In the genomic region with DNA sequence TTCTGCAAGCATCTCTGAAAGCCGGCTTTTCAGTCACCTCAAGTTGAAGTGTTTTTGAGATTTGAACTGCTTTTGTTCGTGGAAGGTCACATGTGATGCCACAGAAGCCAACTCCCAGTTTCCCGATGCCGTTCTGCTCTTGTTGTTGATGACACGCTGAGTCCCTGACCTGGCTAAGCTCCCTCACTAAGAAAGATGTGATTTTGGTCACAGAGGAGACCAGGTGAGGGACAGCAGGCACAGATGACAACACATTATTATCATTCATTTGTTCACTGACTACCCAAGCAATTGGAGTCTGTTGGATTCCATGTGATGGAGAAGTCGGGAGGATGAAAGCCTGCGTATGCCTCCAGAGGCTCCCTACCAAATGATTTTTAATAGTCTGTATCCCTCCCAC, we compare ENCODE assay signal across 23 cellular contexts.
"Had no signal": no experiment of that assay in that cellular context is flagged by ENCODE, and none has a peak within 500 bp of the region (broad histone marks: within the 10 kb centered on the region; RNA-seq: fewer than 3 reads in every experiment).

No MANE protein-coding gene starts in this region.

- H3K36me3 Mint-ChIP-seq: naive thymus-derived CD4-positive, alpha-beta T cell; natural killer cell treated with Interleukin-12 subunit alpha and Interleukin-12 subunit beta and Interleukin-15 and Interleukin-18, amount 100 ng/mL, for 72 hours; stimulated activated memory B cell treated with anti-CD40 and anti-IgM and Interleukin-4, amounts not matched to agents 10 μg/mL and 1 μg/mL and 100 μg/mL, for 72 hours; type B pancreatic cell had no signal

- H3K9me3 ChIP-seq: mucosa of descending colon, ovary, right atrium auricular region, right lobe of liver, tibial nerve, uterus had no signal

- H3K27ac ChIP-seq: left ventricle myocardium inferior, ovary, right atrium auricular region, right lobe of liver, tibial nerve, uterus had no signal

- H3K4me1 ChIP-seq: left ventricle myocardium inferior, right atrium auricular region, right lobe of liver, tibial nerve, uterus had no signal

- H3K27ac Mint-ChIP-seq: naive thymus-derived CD4-positive, alpha-beta T cell; natural killer cell treated with Interleukin-12 subunit alpha and Interleukin-12 subunit beta and Interleukin-15 and Interleukin-18, amount 100 ng/mL, for 72 hours; progenitor cell of endocrine pancreas; stimulated activated memory B cell treated with anti-CD40 and anti-IgM and Interleukin-4, amounts not matched to agents 10 μg/mL and 1 μg/mL and 100 μg/mL, for 72 hours; stimulated activated naive CD8-positive, alpha-beta T cell treated with anti-CD3 and anti-CD28 coated beads, Interleukin-15, amount 100 ng/mL, for 72 hours; type B pancreatic cell had no signal

- H3K27me3 ChIP-seq: ovary, right atrium auricular region, right lobe of liver, tibial nerve, uterus had no signal

- H3K4me3 ChIP-seq: left ventricle myocardium inferior, lung, mucosa of descending colon, ovary, right atrium auricular region, right lobe of liver, smooth muscle cell, tibial nerve, uterus had no signal

- H3K36me3 ChIP-seq: left ventricle myocardium inferior, ovary, right atrium auricular region, right lobe of liver, tibial nerve, uterus had no signal

- ATAC-seq: mucosa of descending colon; naive thymus-derived CD4-positive, alpha-beta T cell; natural killer cell treated with Interleukin-12 subunit alpha and Interleukin-12 subunit beta and Interleukin-15 and Interleukin-18, amount 100 ng/mL, for 72 hours; right lobe of liver; stimulated activated memory B cell treated with anti-CD40 and anti-IgM and Interleukin-4, amounts not matched to agents 10 μg/mL and 1 μg/mL and 100 μg/mL, for 72 hours; stimulated activated naive CD8-positive, alpha-beta T cell treated with anti-CD3 and anti-CD28 coated beads, Interleukin-15, amount 100 ng/mL, for 72 hours had no signal

- DNase-seq: islet precursor cell; left ventricle myocardium inferior; midbrain; mucosa of descending colon; naive thymus-derived CD4-positive, alpha-beta T cell; ovary; right lobe of liver; stimulated activated CD4-positive, alpha-beta T cell treated with anti-CD3 and anti-CD28 coated beads, Interleukin-1b, Interleukin-23, amount 100 ng/mL, for 48 hours; stimulated activated CD4-positive, alpha-beta T cell treated with anti-CD3 and anti-CD28 coated beads, Interleukin-2, amount 100 ng/mL, for 48 hours; stimulated activated CD4-positive, alpha-beta T cell treated with anti-CD3 and anti-CD28 coated beads, Interleukin-4, amount 100 ng/mL, for 4 hours; stimulated activated CD8-positive, alpha-beta memory T cell treated with anti-CD3 and anti-CD28 coated beads, Interleukin-4, amount 100 ng/mL, for 48 hours; stimulated activated naive CD4-positive, alpha-beta T cell treated with Interleukin-2 at 50 U/mL for 16 hours; stimulated activated naive CD8-positive, alpha-beta T cell treated with anti-CD3 and anti-CD28 coated beads, Interleukin-15, amount 100 ng/mL, for 72 hours; substantia nigra; uterus had no signal

- H3K27me3 Mint-ChIP-seq: natural killer cell treated with Interleukin-12 subunit alpha and Interleukin-12 subunit beta and Interleukin-15 and Interleukin-18, amount 100 ng/mL, for 72 hours; stimulated activated memory B cell treated with anti-CD40 and anti-IgM and Interleukin-4, amounts not matched to agents 10 μg/mL and 1 μg/mL and 100 μg/mL, for 72 hours; stimulated activated naive CD8-positive, alpha-beta T cell treated with anti-CD3 and anti-CD28 coated beads, Interleukin-15, amount 100 ng/mL, for 72 hours had no signal

- H3K4me3 Mint-ChIP-seq: naive thymus-derived CD4-positive, alpha-beta T cell; natural killer cell treated with Interleukin-12 subunit alpha and Interleukin-12 subunit beta and Interleukin-15 and Interleukin-18, amount 100 ng/mL, for 72 hours; stimulated activated memory B cell treated with anti-CD40 and anti-IgM and Interleukin-4, amounts not matched to agents 10 μg/mL and 1 μg/mL and 100 μg/mL, for 72 hours; stimulated activated naive CD8-positive, alpha-beta T cell treated with anti-CD3 and anti-CD28 coated beads, Interleukin-15, amount 100 ng/mL, for 72 hours; type B pancreatic cell had no signal

- H3K4me1 Mint-ChIP-seq: naive thymus-derived CD4-positive, alpha-beta T cell; stimulated activated memory B cell treated with anti-CD40 and anti-IgM and Interleukin-4, amounts not matched to agents 10 μg/mL and 1 μg/mL and 100 μg/mL, for 72 hours; stimulated activated naive CD8-positive, alpha-beta T cell treated with anti-CD3 and anti-CD28 coated beads, Interleukin-15, amount 100 ng/mL, for 72 hours had no signal
